ENCODE assay signal across 21 cellular contexts in genomic region chr3:44208086-44208485, GRCh38. TPM values are rescaled to one million over a fixed set of nuclear protein-coding genes. Genes with fewer than 3 reads are reported as not detected.
DNase-seq lines count a peak whose midpoint lies in the region; ATAC-seq and TF ChIP-seq lines count a peak whose summit lies in the region.
"Had no signal": no experiment of that assay in that cellular context is flagged by ENCODE, and none has a peak within 500 bp of the region (broad histone marks: within the 10 kb centered on the region; RNA-seq: fewer than 3 reads in every experiment).

No MANE protein-coding gene starts in this region.

- ATAC-seq in foreskin keratinocyte = no peak
- ATAC-seq: stimulated activated memory B cell treated with anti-CD40 and anti-IgM and Interleukin-4, amounts not matched to agents 10 μg/mL and 1 μg/mL and 100 μg/mL, for 72 hours had no signal

- TF ChIP-seq CTCF in AG10803 (conservative IDR thresholded peaks at IDR 0.05; ENCODE audit: low read length) (no peak), foreskin keratinocyte (conservative IDR thresholded peaks at IDR 0.05) (no peak)

- H3K27me3 ChIP-seq in foreskin keratinocyte = peaks cover 13% of the 10 kb centered on the region
- H3K27me3 ChIP-seq: colonic mucosa had no signal

- no peak overlapping the region for H3K4me3 ChIP-seq in AG10803 (ENCODE audit: low read length)
- H3K4me3 ChIP-seq: colonic mucosa, skin epidermis had no signal

- DNase-seq in AG10803 (ENCODE audit: low read depth) (peak; percentile 45), EH (ENCODE audit: low read depth) (peak; percentile 22), RPMI7951 (ENCODE audit: low read depth) (peak; percentile 53), foreskin keratinocyte (peak; percentile 66 to 68), midbrain (lab: John Stamatoyannopoulos, UW) (no peak), GM19240 (ENCODE audit: insufficient read length, low spot score) (no peak), NCI-H82 treated with DMSO at 0.1 percent for 48 hours (lab: John Stamatoyannopoulos, UW; ENCODE audit: unreplicated experiment) (no peak), DMS79 (lab: John Stamatoyannopoulos, UW) (no peak)
- DNase-seq: activated CD8-positive, alpha-beta memory T cell treated with anti-CD3 and anti-CD28 coated beads, Interleukin-2, amount 50 U/mL, for 4 hours; colonic mucosa; DMS79 treated with DMSO at 0.1 percent for 48 hours; H7; mesendoderm; NCI-H146; NCI-H510A treated with DMSO at 0.1 percent for 48 hours; nucleus accumbens; WERI-Rb-1 had no signal

- peaks cover 12% of the 10 kb centered on the region for H3K4me1 ChIP-seq in foreskin keratinocyte
- H3K4me1 ChIP-seq: colonic mucosa had no signal

- no peak overlapping the region for H3K27ac ChIP-seq in foreskin keratinocyte
- H3K27ac ChIP-seq: colonic mucosa, skin epidermis, WERI-Rb-1 had no signal

RNA-seq across cellular contexts. Expression of gene TOPAZ1, which starts 33.6 kb away (rescaled TPM):
- total RNA-seq in RPMI7951 (2014; rRNA removed; shearing (Covaris generic)) = not detected in 2 replicates
- total RNA-seq in foreskin keratinocyte = not detected in 2 replicates
- not detected in 2 replicates for polyA plus RNA-seq in foreskin keratinocyte
- total RNA-seq: colonic mucosa, H7, urinary bladder had no signal
- polyA plus RNA-seq: adipose tissue, urinary bladder had no signal

Comparison
In these comparisons a context has a peak if more than half of its experiments do, and no peak if none do; other contexts are left out.
1. DNase-seq: peak in AG10803 (single experiment), EH (single experiment), RPMI7951 (single experiment) and foreskin keratinocyte (2 of 2); none in midbrain (single experiment), GM19240 (single experiment), NCI-H82 treated with DMSO at 0.1 percent for 48 hours (single experiment) and DMS79 (single experiment).